Comparison of ENCODE assay signal across 9 cellular contexts in the genomic region with DNA sequence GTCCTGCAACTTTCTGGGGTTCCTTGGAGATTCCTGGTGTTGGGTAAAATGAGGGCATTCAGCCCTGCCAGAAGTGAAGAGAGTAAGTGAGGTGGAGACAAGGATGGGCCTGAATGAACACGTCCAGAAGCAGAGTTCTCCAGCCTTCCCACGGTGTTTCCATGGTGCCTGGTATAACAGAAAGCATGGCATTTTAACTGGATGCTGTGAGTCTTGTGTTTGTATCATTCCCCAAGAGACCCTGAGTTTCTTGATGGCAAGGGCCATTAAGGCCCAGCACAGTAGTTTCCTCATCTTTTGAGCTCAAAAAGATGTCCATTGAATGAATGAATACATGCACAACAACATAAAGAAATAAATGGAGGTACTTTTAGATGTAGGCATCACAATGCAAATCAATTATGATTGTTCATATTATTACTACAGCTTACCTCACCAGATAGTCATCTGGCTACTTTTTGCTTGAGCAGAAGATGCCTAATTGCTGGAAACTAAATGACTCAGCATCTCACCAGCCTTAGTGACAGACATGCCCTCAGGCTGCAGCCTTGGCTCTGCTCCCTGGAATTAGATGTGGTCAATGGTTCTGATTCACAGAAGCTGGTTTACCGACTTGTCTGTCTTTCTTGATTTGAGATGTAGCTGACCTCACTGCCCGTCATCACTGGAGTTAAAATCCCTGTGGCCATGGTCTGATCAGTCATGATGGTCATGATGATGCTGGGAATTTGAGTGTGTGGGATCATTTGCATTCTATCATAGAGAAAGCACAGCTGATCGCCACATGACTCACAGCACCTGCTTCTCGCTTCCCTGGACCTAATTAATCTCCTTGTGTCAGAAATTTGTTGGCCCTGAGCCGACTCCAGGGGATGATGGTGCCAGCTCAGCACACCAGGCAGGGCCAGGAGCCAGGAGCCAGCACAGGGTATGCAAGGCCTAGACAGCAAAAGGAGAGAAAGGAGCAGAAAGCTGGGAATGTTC.
DNase-seq lines count a peak whose midpoint lies in the region; ATAC-seq and TF ChIP-seq lines count a peak whose summit lies in the region.
"Had no signal": no experiment of that assay in that cellular context is flagged by ENCODE, and none has a peak within 500 bp of the region (broad histone marks: within the 10 kb centered on the region; RNA-seq: fewer than 3 reads in every experiment).

No MANE protein-coding gene starts in this region.

- no peak for TF ChIP-seq CTCF in foreskin fibroblast (IDR thresholded peaks at IDR 0.05; ENCODE audit: low read depth, low read length)

- no peak for DNase-seq in activated CD4-positive, CD25-positive, alpha-beta regulatory T cell treated with anti-CD3 and anti-CD28 coated beads, Interleukin-2, amount 50 U/mL, for 72 hours
- DNase-seq in NCI-H774 (lab: John Stamatoyannopoulos, UW) (peak; percentile 58), foreskin fibroblast (peak; percentile 92 to 94), NCI-H187 treated with DMSO at 0.1 percent for 48 hours (lab: John Stamatoyannopoulos, UW) (no peak), NCI-H1417 treated with DMSO at 0.1 percent for 48 hours (lab: John Stamatoyannopoulos, UW) (no peak), HPDE6-E6E7 (ENCODE audit: extremely low spot score) (no peak)
- DNase-seq: naive B cell had no signal

- H3K4me3 ChIP-seq in foreskin fibroblast (ENCODE audit: low read depth in 1 of 2, low read length in 2 of 2) = no peak overlapping the region

- peak; percentile 21 to 45 for ATAC-seq in activated CD4-positive, CD25-positive, alpha-beta regulatory T cell treated with anti-CD3 and anti-CD28 coated beads, Interleukin-2, amount 50 U/mL, for 24 hours
- ATAC-seq in HG02678 (IDR thresholded peaks at IDR 0.05; ENCODE audit: unreplicated experiment) = peak; percentile 74

Comparison
In these comparisons a context has a peak if more than half of its experiments do, and no peak if none do; other contexts are left out.
1. DNase-seq: peak in NCI-H774 (single experiment) and foreskin fibroblast (2 of 2); none in activated CD4-positive, CD25-positive, alpha-beta regulatory T cell treated with anti-CD3 and anti-CD28 coated beads, Interleukin-2, amount 50 U/mL, for 72 hours (single experiment), NCI-H187 treated with DMSO at 0.1 percent for 48 hours (single experiment), NCI-H1417 treated with DMSO at 0.1 percent for 48 hours (single experiment) and HPDE6-E6E7 (single experiment).